8 cellular contexts compared by ENCODE assay signal in the genomic region with DNA sequence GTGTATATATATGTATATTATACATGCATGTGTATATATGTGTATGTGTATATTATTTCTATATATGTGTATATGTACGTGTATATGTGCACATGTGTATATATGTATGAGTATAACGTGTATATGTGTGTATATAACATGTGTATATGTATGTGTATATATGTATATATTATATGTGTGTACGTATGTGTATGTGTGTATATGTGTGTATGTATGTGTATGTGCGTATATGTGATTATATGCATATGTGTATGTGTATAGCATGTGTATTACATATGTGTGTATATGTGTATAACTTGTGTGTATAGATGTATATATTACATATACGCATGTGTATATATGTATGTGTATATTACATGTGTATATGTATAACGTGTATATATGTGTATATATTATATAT.
"Had no signal": no experiment of that assay in that cellular context is flagged by ENCODE, and none has a peak within 500 bp of the region (broad histone marks: within the 10 kb centered on the region; RNA-seq: fewer than 3 reads in every experiment).

No MANE protein-coding gene starts in this region.

- FAIRE-seq: H1, H54, K562 had no signal

- ATAC-seq: GM23338, K562 had no signal

- DNase-seq: H9, HCEC 1CT, IMR-90, KG1 had no signal
